In genomic region chr2:159968282-159968900, GRCh38 we compare ENCODE assay signal across 9 cellular contexts.
DNase-seq lines count a peak whose midpoint lies in the region; ATAC-seq, FAIRE-seq and TF ChIP-seq lines count a peak whose summit lies in the region.
"Had no signal": no experiment of that assay in that cellular context is flagged by ENCODE, and none has a peak within 500 bp of the region (broad histone marks: within the 10 kb centered on the region; RNA-seq: fewer than 3 reads in every experiment).

No MANE protein-coding gene starts in this region.

- no peak overlapping the region for H3K9ac ChIP-seq in fibroblast of lung (ENCODE audit: insufficient read depth, low read length)

- no peak for FAIRE-seq in pancreas (lab: Jason Lieb, UNC)

- no peaks in the 10 kb centered on the region for H4K20me1 ChIP-seq in fibroblast of lung (ENCODE audit: control insufficient read depth, extremely low read depth, insufficient read depth, low read length)

- H3K27me3 ChIP-seq in fibroblast of lung (ENCODE audit: control insufficient read depth, insufficient read depth, low read length) (no peaks in the 10 kb centered on the region), pancreas (no peaks in the 10 kb centered on the region)

- no peaks in the 10 kb centered on the region for H3K36me3 ChIP-seq in fibroblast of lung (ENCODE audit: control insufficient read depth, insufficient read depth, low read length)
- no peaks in the 10 kb centered on the region for H3K36me3 ChIP-seq in pancreas

- in situ Hi-C loops in SK-MEL-5 (cut with HindIII; ENCODE audit: low pct_unique_long_range_greater_than_20kb, low sequenced_read_pairs), result no loop called here

- DNase-seq in DMS153 (lab: John Stamatoyannopoulos, UW) (peak; percentile 35), SK-MEL-5 (ENCODE audit: low read depth, low spot score) (peak; percentile 67), fibroblast of lung (ENCODE audit: low read depth in 2 of 2) (peak; percentile 39 to 70), pancreas (peak in 1 of 6 donors; percentile 20)
- DNase-seq in central memory CD4-positive, alpha-beta T cell, result no peak
- DNase-seq: natural killer cell had no signal

- H3K27ac ChIP-seq in fibroblast of lung (ENCODE audit: insufficient read depth, low read length) (no peak overlapping the region), pancreas (no peak overlapping the region)

- intact Hi-C loops in pancreas (cut with DNase I), result no loop called here

- no peak overlapping the region for H3K4me3 ChIP-seq in fibroblast of lung (replicated peaks in 1 of 4; ENCODE audit: control extremely low read depth in 1 of 4, insufficient read depth in 1 of 4, low read depth in 3 of 4, low read length in 4 of 4)
- no peak overlapping the region for H3K4me3 ChIP-seq in pancreas

- TF ChIP-seq CTCF in LNCAP (IDR thresholded peaks at IDR 0.05) (peak; percentile 58), fibroblast of lung (conservative IDR thresholded peaks at IDR 0.05 in 1 of 2, IDR thresholded peaks at IDR 0.05 in 1 of 2; ENCODE audit: low read depth in 1 of 2, low read length in 2 of 2) (peak; percentile 57 to 72), pancreas (IDR thresholded peaks at IDR 0.05) (peak in 1 of 4 donors; percentile 11)

- no peak overlapping the region for H2AFZ ChIP-seq in fibroblast of lung (ENCODE audit: low read length)

- 4% methylated on average over 2 of the region's 2 CpGs for WGBS in pancreas, 2 donors

- no peak overlapping the region for H3K4me2 ChIP-seq in fibroblast of lung (ENCODE audit: extremely low read depth, insufficient read depth, low read length)

- H3K79me2 ChIP-seq in fibroblast of lung (ENCODE audit: control insufficient read depth, insufficient read depth, low read length), result no peaks in the 10 kb centered on the region

- ATAC-seq in GM19395 (IDR thresholded peaks at IDR 0.05; ENCODE audit: unreplicated experiment) (peak; percentile 50), pancreas (peak in 3 of 4 donors; percentile 53 to 74 (median 70)), GM18519 (IDR thresholded peaks at IDR 0.05; ENCODE audit: low FRiP score, unreplicated experiment) (no peak)

- H3K9me3 ChIP-seq in fibroblast of lung (ENCODE audit: control insufficient read depth, insufficient read depth, low read depth, low read length) (no peaks in the 10 kb centered on the region), pancreas (no peaks in the 10 kb centered on the region)

- H3K4me1 ChIP-seq in fibroblast of lung (ENCODE audit: control insufficient read depth, extremely low read depth, insufficient read depth, low read length) (no peaks in the 10 kb centered on the region), pancreas (no peaks in the 10 kb centered on the region)
